Comparison of ENCODE assay signal across 9 cellular contexts in genomic region chr18:23967321-23968089, GRCh38. TPM values are rescaled to one million over a fixed set of nuclear protein-coding genes. Genes with fewer than 3 reads are reported as not detected.
DNase-seq lines count a peak whose midpoint lies in the region; ATAC-seq and TF ChIP-seq lines count a peak whose summit lies in the region.
"Had no signal": no experiment of that assay in that cellular context is flagged by ENCODE, and none has a peak within 500 bp of the region (broad histone marks: within the 10 kb centered on the region; RNA-seq: fewer than 3 reads in every experiment).

No MANE protein-coding gene starts in this region.

- H3K4me3 Mint-ChIP-seq in T-cell, result peak overlapping the region in 2 of 3 donors; percentile 44 to 53
- peak overlapping the region; percentile 29 to 53 for H3K4me3 Mint-ChIP-seq in stimulated activated naive B cell treated with anti-CD40 and anti-IgM and Interleukin-4, amounts not matched to agents 10 μg/mL and 1 μg/mL and 100 μg/mL, for 72 hours

- intact Hi-C loops in esophagus squamous epithelium (cut with DNase I), result no loop called here

- H3K36me3 Mint-ChIP-seq in T-cell, result no peaks in the 10 kb centered on the region
- H3K36me3 Mint-ChIP-seq in stimulated activated naive B cell treated with anti-CD40 and anti-IgM and Interleukin-4, amounts not matched to agents 10 μg/mL and 1 μg/mL and 100 μg/mL, for 72 hours, result peaks cover 3 to 5% of the 10 kb centered on the region in 2 donors

- DNase-seq in activated gamma-delta T cell treated with Interleukin-2 at 50 U/mL for 16 hours (peak; percentile 23), activated gamma-delta T cell (lab: John Stamatoyannopoulos, UW) (no peak), T-cell (peak in 12 of 34 experiments; percentile 10 to 34 (median 18)), SK-N-DZ (ENCODE audit: low spot score) (no peak), esophagus squamous epithelium (lab: John Stamatoyannopoulos, UW) (no peak)
- DNase-seq in stimulated activated naive B cell treated with anti-CD40 and anti-IgM and Interleukin-4, amounts not matched to agents 10 μg/mL and 1 μg/mL and 100 μg/mL, for 72 hours, result peak; percentile 37
- no peak for DNase-seq in effector CD8-positive, alpha-beta T cell (lab: John Stamatoyannopoulos, UW)
- DNase-seq: stimulated activated naive CD4-positive, alpha-beta T cell had no signal

- no peak for TF ChIP-seq CTCF in esophagus squamous epithelium (IDR thresholded peaks at IDR 0.05)

- WGBS in esophagus squamous epithelium, 2 donors, result 67 to 83% methylated on average over 9 of the region's 9 CpGs

- H3K9me3 ChIP-seq in esophagus squamous epithelium, result no peaks in the 10 kb centered on the region

- H3K27me3 ChIP-seq in esophagus squamous epithelium, result no peaks in the 10 kb centered on the region

- H3K9me3 Mint-ChIP-seq in T-cell, result no peaks in the 10 kb centered on the region
- H3K9me3 Mint-ChIP-seq in stimulated activated naive B cell treated with anti-CD40 and anti-IgM and Interleukin-4, amounts not matched to agents 10 μg/mL and 1 μg/mL and 100 μg/mL, for 72 hours, result peaks cover 4 to 11% of the 10 kb centered on the region in 2 donors

- CTCF ChIA-PET in T-cell (lab: Charles Lee), result interaction anchor here (0.5 to 1.3 kb wide), 4 partner anchors 9 to 291 kb away, joined by 3 read pairs; no protein-coding TSS in a partner anchor

- H3K4me1 ChIP-seq in esophagus squamous epithelium, result peaks cover 7 to 54% (median 22%) of the 10 kb centered on the region in 3 donors

- H3K27me3 Mint-ChIP-seq in T-cell, result no peaks in the 10 kb centered on the region
- H3K27me3 Mint-ChIP-seq in stimulated activated naive B cell treated with anti-CD40 and anti-IgM and Interleukin-4, amounts not matched to agents 10 μg/mL and 1 μg/mL and 100 μg/mL, for 72 hours, result no peaks in the 10 kb centered on the region

- no peaks in the 10 kb centered on the region for H3K36me3 ChIP-seq in esophagus squamous epithelium

- ATAC-seq in HG03108 (IDR thresholded peaks at IDR 0.05; ENCODE audit: unreplicated experiment) (peak; percentile 66), T-cell (replicated peaks in 1 of 4) (peak in 2 of 4 experiments; percentile 16 to 42)
- peak; percentile 73 to 78 for ATAC-seq in stimulated activated naive B cell treated with anti-CD40 and anti-IgM and Interleukin-4, amounts not matched to agents 10 μg/mL and 1 μg/mL and 100 μg/mL, for 72 hours (replicated peaks)

- peak overlapping the region; percentile 92 to 99 for H3K27ac Mint-ChIP-seq in T-cell
- H3K27ac Mint-ChIP-seq in stimulated activated naive B cell treated with anti-CD40 and anti-IgM and Interleukin-4, amounts not matched to agents 10 μg/mL and 1 μg/mL and 100 μg/mL, for 72 hours, result peak overlapping the region; percentile 20

- H3K4me1 Mint-ChIP-seq in T-cell, result peaks cover 82 to 84% (median 84%) of the 10 kb centered on the region in 3 donors
- H3K4me1 Mint-ChIP-seq in stimulated activated naive B cell treated with anti-CD40 and anti-IgM and Interleukin-4, amounts not matched to agents 10 μg/mL and 1 μg/mL and 100 μg/mL, for 72 hours, result peaks cover 61 to 72% of the 10 kb centered on the region in 2 donors

- no peak overlapping the region for H3K4me3 ChIP-seq in esophagus squamous epithelium

- POLR2A ChIA-PET in T-cell (lab: Charles Lee), result no interaction called here

- no peak overlapping the region for H3K27ac ChIP-seq in esophagus squamous epithelium

- no peak for TF ChIP-seq POLR2A in esophagus squamous epithelium (IDR thresholded peaks at IDR 0.05)

RNA-seq across cellular contexts. Expression of gene TTC39C, which starts 47.0 kb away (rescaled TPM):
- total RNA-seq in T-cell (100 to 1,000 TPM; 123 to 151 (median 136) TPM), esophagus squamous epithelium (10 to 100 TPM; 12.3 to 35.9 (median 24.8) TPM)
- polyA plus RNA-seq in SK-N-DZ (2014; cell fraction: cytosol; rRNA removed), result 13.8 and 18.8 TPM in 2 replicates
- 54.7 and 56.2 TPM in 2 replicates for polyA plus RNA-seq in SK-N-DZ (2014; cell fraction: nucleus; rRNA removed)

Comparison
In these comparisons a context has a peak if more than half of its experiments do, and no peak if none do; other contexts are left out.
1. DNase-seq: peak in activated gamma-delta T cell treated with Interleukin-2 at 50 U/mL for 16 hours (single experiment) and stimulated activated naive B cell treated with anti-CD40 and anti-IgM and Interleukin-4, amounts not matched to agents 10 μg/mL and 1 μg/mL and 100 μg/mL, for 72 hours (single experiment); none in activated gamma-delta T cell (single experiment), SK-N-DZ (single experiment), esophagus squamous epithelium (single experiment) and effector CD8-positive, alpha-beta T cell (single experiment).